2 cellular contexts compared by ENCODE assay signal in genomic region chr5:40915341-40915926, GRCh38.
TF ChIP-seq lines count a peak whose summit lies in the region.

No MANE protein-coding gene starts in this region.

TF ChIP-seq in SK-N-SH, 30 proteins besides CTCF, POLR2A, EP300 and RAD21 (continued from another document):
- TF ChIP-seq JUND (IDR thresholded peaks at IDR 0.05) (no peak), ELF1 (IDR thresholded peaks at IDR 0.05) (no peak), RXRA (IDR thresholded peaks at IDR 0.05; ENCODE audit: borderline replicate concordance, low read depth) (no peak), SIN3A (IDR thresholded peaks at IDR 0.05; ENCODE audit: borderline replicate concordance, low read depth, low read length) (no peak), FOXM1 (IDR thresholded peaks at IDR 0.05; ENCODE audit: low read depth) (no peak)

TF ChIP-seq in SK-N-SH treated with all-trans-retinoic acid at 6 μM for 48 hours, 23 proteins besides CTCF, POLR2A, EP300 and RAD21 (continued from another document):
- no peak for TF ChIP-seq CSRNP3 (CRISPR knock-in tag; IDR thresholded peaks at IDR 0.05)
- no peak for TF ChIP-seq CSDC2 (CRISPR knock-in tag; IDR thresholded peaks at IDR 0.05)
- no peak for TF ChIP-seq TOX (CRISPR knock-in tag; IDR thresholded peaks at IDR 0.05; ENCODE audit: borderline replicate concordance)
- TF ChIP-seq CREB5 (CRISPR knock-in tag; IDR thresholded peaks at IDR 0.05; ENCODE audit: low read depth) = no peak
- TF ChIP-seq TSHZ2 (CRISPR knock-in tag; IDR thresholded peaks at IDR 0.05) = no peak
- no peak for TF ChIP-seq ZFP30 (CRISPR knock-in tag; IDR thresholded peaks at IDR 0.05)
- TF ChIP-seq BACH2 (CRISPR knock-in tag; IDR thresholded peaks at IDR 0.05; ENCODE audit: borderline replicate concordance) = no peak
- no peak for TF ChIP-seq GLIS3 (CRISPR knock-in tag; IDR thresholded peaks at IDR 0.05)
